ENCODE assay signal across 8 cellular contexts in the genomic region with DNA sequence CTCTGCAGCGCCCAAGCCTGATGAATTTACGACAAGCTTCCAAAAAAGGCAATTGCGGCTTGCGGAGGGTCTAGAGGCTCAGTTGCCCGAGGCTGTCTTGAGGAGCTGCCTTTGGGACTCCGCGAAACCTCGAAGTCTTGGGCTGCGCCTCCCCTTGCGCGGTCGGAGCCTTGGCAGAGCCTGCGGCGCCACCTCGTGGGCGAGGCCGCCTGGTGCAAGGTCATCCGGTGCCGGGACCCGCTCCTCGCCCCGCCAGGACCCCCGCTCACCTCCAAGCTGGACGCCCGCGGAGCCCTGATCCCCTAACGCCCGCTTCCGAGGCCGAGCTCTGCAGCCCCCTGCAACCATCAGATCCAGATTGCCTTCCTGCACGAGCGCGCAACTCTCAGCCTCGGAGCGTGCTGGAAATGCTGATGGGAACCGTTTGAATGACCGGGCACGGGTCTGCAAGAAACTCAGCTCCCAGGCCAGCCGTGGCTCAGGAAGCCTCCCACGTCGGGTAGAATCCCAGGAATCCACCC. TPM values are rescaled to one million over a fixed set of nuclear protein-coding genes. Genes with fewer than 3 reads are reported as not detected.
DNase-seq lines count a peak whose midpoint lies in the region; ATAC-seq and TF ChIP-seq lines count a peak whose summit lies in the region.

No MANE protein-coding gene starts in this region.

- ATAC-seq in HG03521 (IDR thresholded peaks at IDR 0.05; ENCODE audit: unreplicated experiment) (peak; percentile 59), omental fat pad (ENCODE audit: low FRiP score) (peak; percentile 86), HG02840 (IDR thresholded peaks at IDR 0.05; ENCODE audit: low FRiP score, unreplicated experiment) (no peak)

- no peak overlapping the region for H3K4me3 ChIP-seq in fibroblast of mammary gland (ENCODE audit: control insufficient read depth, low read depth, low read length)

- TF ChIP-seq CTCF in fibroblast of mammary gland (conservative IDR thresholded peaks at IDR 0.05; ENCODE audit: control insufficient read depth, insufficient read depth, low read depth, low read length) (peak; percentile 59), omental fat pad (IDR thresholded peaks at IDR 0.05) (peak in 1 of 3 donors; percentile 34)

- DNase-seq in NOMO-1 (lab: John Stamatoyannopoulos, UW; ENCODE audit: unreplicated experiment in 2 of 2) (peak; percentile 52 to 58), NOMO-1 treated with dmso at 0.1 percent for 144 hours (lab: John Stamatoyannopoulos, UW; ENCODE audit: unreplicated experiment) (no peak), fibroblast of mammary gland (ENCODE audit: low read depth) (peak; percentile 46), omental fat pad (ENCODE audit: low spot score) (no peak), NCI-H1048 (lab: John Stamatoyannopoulos, UW) (no peak)
- peak; percentile 68 for DNase-seq in activated CD8-positive, alpha-beta memory T cell treated with anti-CD3 and anti-CD28 coated beads for 24 hours

RNA-seq across cellular contexts. Expression of gene FAM210B, which starts 14.9 kb away (rescaled TPM):
- total RNA-seq in omental fat pad = 10 to 100 TPM; 29.2 to 58.6 (median 39.3) TPM

RNA-seq across cellular contexts. Expression of gene AURKA, which starts 48.1 kb away (rescaled TPM):
- total RNA-seq in omental fat pad = 1 to 10 TPM in 3 of 4 donors, under 1 TPM in 1; 0.95 to 4.1 (median 2.5) TPM

RNA-seq across cellular contexts. Expression of gene CSTF1, which starts 48.5 kb away (rescaled TPM):
- total RNA-seq in omental fat pad = 10 to 100 TPM; 20.8 to 26.8 (median 22.0) TPM

Comparison
In these comparisons a context has a peak if more than half of its experiments do, and no peak if none do; other contexts are left out.
1. DNase-seq: peak in NOMO-1 (2 of 2), activated CD8-positive, alpha-beta memory T cell treated with anti-CD3 and anti-CD28 coated beads for 24 hours (single experiment) and fibroblast of mammary gland (single experiment); none in NOMO-1 treated with dmso at 0.1 percent for 144 hours (single experiment), omental fat pad (single experiment) and NCI-H1048 (single experiment).